10 cellular contexts compared by ENCODE assay signal in the genomic region with DNA sequence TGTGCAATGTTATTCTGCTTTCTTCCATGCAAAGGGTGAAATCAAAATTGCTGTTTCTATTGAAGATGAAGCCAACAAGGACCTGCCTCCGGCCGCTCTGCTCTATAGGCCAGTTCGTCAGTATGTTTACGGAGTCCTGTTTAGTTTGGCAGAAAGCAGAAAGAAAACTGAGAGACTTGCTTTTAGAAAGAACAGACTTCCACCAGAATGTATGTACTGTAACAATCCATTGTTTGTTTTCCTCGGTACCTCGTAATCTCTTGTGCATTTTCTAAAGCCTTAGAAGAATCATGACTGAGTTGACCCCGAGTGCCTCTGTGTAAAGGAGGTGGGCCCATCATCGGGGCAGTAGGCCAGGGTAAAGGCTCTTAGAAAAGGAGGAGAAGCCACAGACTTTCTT. TPM values are rescaled to one million over a fixed set of nuclear protein-coding genes. Genes with fewer than 3 reads are reported as not detected.
A peak's percentile ranks its signal among the peaks of the same experiment; 100 is the strongest.
DNase-seq lines count a peak whose midpoint lies in the region; ATAC-seq and TF ChIP-seq lines count a peak whose summit lies in the region.
"Had no signal": no experiment of that assay in that cellular context is flagged by ENCODE, and none has a peak within 500 bp of the region (broad histone marks: within the 10 kb centered on the region; RNA-seq: fewer than 3 reads in every experiment).

No MANE protein-coding gene starts in this region.

- no peaks in the 10 kb centered on the region for H3K27me3 ChIP-seq in muscle layer of colon (ENCODE audit: control insufficient read depth in 1 of 2, insufficient read depth in 2 of 2, low read length in 2 of 2)

- peak; percentile 48 for DNase-seq in choroid plexus epithelial cell (ENCODE audit: low read depth)
- DNase-seq in smooth muscle cell of the brain vasculature (ENCODE audit: low read depth, low spot score), result peak; percentile 13
- no peak for DNase-seq in occipital lobe (lab: John Stamatoyannopoulos, UW)
- no peak for DNase-seq in GOT3 (lab: John Stamatoyannopoulos, UW)
- no peak for DNase-seq in NCI-H1930 (lab: John Stamatoyannopoulos, UW)
- DNase-seq: HFFc6 had no signal

- H3K27ac ChIP-seq in VCaP (peak overlapping the region; percentile 87), muscle layer of colon (ENCODE audit: low read depth, low read length) (peak overlapping the region; percentile 8)

- H3K36me3 ChIP-seq in muscle layer of colon (ENCODE audit: insufficient read depth, low read length), result peaks cover 56% of the 10 kb centered on the region

- no peaks in the 10 kb centered on the region for H3K9me3 ChIP-seq in muscle layer of colon (ENCODE audit: low read length)
- H3K9me3 ChIP-seq: HAP-1 had no signal

- no peak for ATAC-seq in HG03159 (IDR thresholded peaks at IDR 0.05; ENCODE audit: unreplicated experiment)

- no peak overlapping the region for H3K9ac ChIP-seq in muscle layer of colon (ENCODE audit: low read length)

- TF ChIP-seq CTCF in VCaP (conservative IDR thresholded peaks at IDR 0.05), result no peak
- no peak for TF ChIP-seq CTCF in choroid plexus epithelial cell (conservative IDR thresholded peaks at IDR 0.05; ENCODE audit: low read depth, low read length)

- H3K4me3 ChIP-seq in choroid plexus epithelial cell (ENCODE audit: low read depth, low read length) (no peak overlapping the region), muscle layer of colon (ENCODE audit: low read depth in 1 of 2, low read length in 2 of 2) (no peak overlapping the region)
- H3K4me3 ChIP-seq: HAP-1 had no signal

- peaks cover 4% of the 10 kb centered on the region for H3K4me1 ChIP-seq in muscle layer of colon (ENCODE audit: insufficient read depth, low read length)
- H3K4me1 ChIP-seq: HAP-1 had no signal

RNA-seq across cellular contexts. Expression of a gene that starts 44.3 kb away (rescaled TPM):
- total RNA-seq in occipital lobe, result 33.4 TPM

Comparison
In these comparisons a context has a peak if more than half of its experiments do, and no peak if none do; other contexts are left out.
1. DNase-seq: peak in choroid plexus epithelial cell (single experiment) and smooth muscle cell of the brain vasculature (single experiment); none in occipital lobe (single experiment), GOT3 (single experiment) and NCI-H1930 (0 of 2).